In the genomic region with DNA sequence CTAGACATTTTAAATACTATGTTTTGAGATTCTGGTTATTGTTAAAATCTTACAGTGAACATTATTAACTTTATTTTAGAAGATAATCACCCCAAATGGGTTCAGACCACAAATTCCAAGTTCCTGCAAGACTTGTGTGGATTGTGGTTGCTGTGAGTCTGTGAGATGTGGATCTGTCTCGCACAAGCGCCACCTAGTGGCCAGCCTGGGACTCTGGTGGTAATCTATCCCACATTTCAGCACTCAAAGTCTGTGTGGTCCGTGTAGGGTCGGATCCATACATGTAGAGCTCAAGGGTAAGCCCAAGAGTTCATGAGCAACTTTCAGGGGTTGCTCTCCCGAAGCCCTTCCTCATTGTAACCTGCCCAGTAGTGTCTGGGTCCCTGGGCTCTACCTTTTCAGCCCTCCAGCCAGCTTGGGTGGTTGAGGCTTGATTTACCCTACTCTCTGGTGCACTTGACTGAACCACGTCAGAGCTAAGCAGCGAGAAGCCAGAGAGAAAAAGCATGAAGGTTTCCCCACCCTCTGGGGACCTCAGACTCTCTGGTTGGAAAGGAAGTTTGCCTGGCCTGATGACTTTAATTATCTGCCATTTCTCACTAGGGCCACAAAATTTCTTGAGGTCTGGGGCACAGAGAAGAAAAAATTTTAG, we compare ENCODE assay signal across 8 cellular contexts.
A peak's percentile ranks its signal among the peaks of the same experiment; 100 is the strongest.
DNase-seq lines count a peak whose midpoint lies in the region; ATAC-seq and TF ChIP-seq lines count a peak whose summit lies in the region.
"Not testable (repeated sequence)": the region's sequence is repeated elsewhere in the genome, so short reads cannot be mapped to it uniquely, and the experiment has no call there.

No MANE protein-coding gene starts in this region.

- not testable (repeated sequence) for H3K4me3 ChIP-seq in AG10803 (ENCODE audit: low read length); fibroblast of the aortic adventitia (ENCODE audit: low read depth, low read length)

- not testable (repeated sequence) for H3K4me3 Mint-ChIP-seq in activated naive CD4-positive, alpha-beta T cell treated with anti-CD3 and anti-CD28 coated beads for 36 hours; nephron

- CTCF ChIA-PET in activated naive CD4-positive, alpha-beta T cell treated with anti-CD3 and anti-CD28 coated beads for 36 hours (lab: Charles Lee), result not testable (repeated sequence)

- H3K4me1 Mint-ChIP-seq in activated naive CD4-positive, alpha-beta T cell treated with anti-CD3 and anti-CD28 coated beads for 36 hours (ENCODE audit: low read depth); nephron: not testable (repeated sequence)

- H3K27ac Mint-ChIP-seq in activated naive CD4-positive, alpha-beta T cell treated with anti-CD3 and anti-CD28 coated beads for 36 hours; nephron: not testable (repeated sequence)

- peak; percentile 39 for TF ChIP-seq CTCF in AG10803 (conservative IDR thresholded peaks at IDR 0.05; ENCODE audit: low read length)
- TF ChIP-seq CTCF in fibroblast of the aortic adventitia (IDR thresholded peaks at IDR 0.05; ENCODE audit: insufficient read depth, low read length), result peak; percentile 45
- TF ChIP-seq CTCF in nephron (IDR thresholded peaks at IDR 0.05; ENCODE audit: unreplicated experiment in 3 of 3), result peak; percentile 41 to 49 (median 41)

- H3K9me3 Mint-ChIP-seq in activated naive CD4-positive, alpha-beta T cell treated with anti-CD3 and anti-CD28 coated beads for 36 hours; nephron: not testable (repeated sequence)

- not testable (repeated sequence) for H3K36me3 Mint-ChIP-seq in activated naive CD4-positive, alpha-beta T cell treated with anti-CD3 and anti-CD28 coated beads for 36 hours (ENCODE audit: low read depth); nephron (ENCODE audit: low read depth)

- H3K27me3 Mint-ChIP-seq in activated naive CD4-positive, alpha-beta T cell treated with anti-CD3 and anti-CD28 coated beads for 36 hours (ENCODE audit: low read depth); nephron (ENCODE audit: low read depth): not testable (repeated sequence)

- DNase-seq in AG10803 (ENCODE audit: low read depth); fibroblast of the aortic adventitia (ENCODE audit: low read depth): not testable (repeated sequence)
- peak; percentile 55 for DNase-seq in activated CD4-positive, alpha-beta T cell treated with anti-CD3 and anti-CD28 coated beads for 1 hour
- peak; percentile 73 for DNase-seq in activated naive CD4-positive, alpha-beta T cell treated with anti-CD3 and anti-CD28 coated beads for 36 hours
- peak; percentile 40 to 67 (median 54) for DNase-seq in stimulated activated CD4-positive, alpha-beta T cell treated with anti-CD3 and anti-CD28 coated beads, TNF-alpha, amount 100 ng/mL, for 4 hours (ENCODE audit: low read depth in 3 of 3)

- ATAC-seq in GM19035 (IDR thresholded peaks at IDR 0.05; ENCODE audit: unreplicated experiment), result peak; percentile 65
- ATAC-seq in HG03175 (IDR thresholded peaks at IDR 0.05; ENCODE audit: unreplicated experiment), result peak; percentile 68

- intact Hi-C loops in activated naive CD4-positive, alpha-beta T cell treated with anti-CD3 and anti-CD28 coated beads for 36 hours (cut with micrococcal nuclease), result not testable (repeated sequence)
